ENCODE assay signal across 11 cellular contexts in the genomic region with DNA sequence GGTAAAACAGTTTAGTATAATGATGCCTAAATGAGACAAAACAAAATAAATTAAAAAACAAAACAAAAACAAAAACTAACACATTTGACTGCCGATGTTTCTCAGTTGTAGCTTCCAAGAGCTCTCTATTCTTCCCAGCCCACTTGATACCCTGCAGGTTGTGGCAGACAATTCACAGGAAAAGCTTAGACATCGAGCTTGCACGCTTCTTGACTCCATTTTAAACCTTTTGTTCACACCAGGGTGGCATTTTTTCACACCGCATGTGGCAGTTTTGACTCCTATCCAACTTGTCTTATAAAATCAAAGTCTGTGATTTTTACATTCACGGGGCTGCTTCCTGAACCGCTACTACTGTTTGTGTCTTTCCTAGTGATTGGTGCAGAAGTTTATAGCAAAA.
A peak's percentile ranks its signal among the peaks of the same experiment; 100 is the strongest.
DNase-seq lines count a peak whose midpoint lies in the region; ATAC-seq lines count a peak whose summit lies in the region.
"Had no signal": no experiment of that assay in that cellular context is flagged by ENCODE, and none has a peak within 500 bp of the region (broad histone marks: within the 10 kb centered on the region; RNA-seq: fewer than 3 reads in every experiment).

No MANE protein-coding gene starts in this region.

- DNase-seq in HAP-1 (ENCODE audit: low spot score in 2 of 2) (peak; percentile 68 to 84), astrocyte of the hippocampus (ENCODE audit: low read depth, low spot score) (peak; percentile 79), right cardiac atrium (no peak), retina (peak; percentile 54), DMS153 treated with DMSO at 0.1 percent for 48 hours (lab: John Stamatoyannopoulos, UW; ENCODE audit: unreplicated experiment) (no peak), kidney tubule cell (ENCODE audit: low spot score) (no peak), LoVo (ENCODE audit: low spot score) (no peak)
- DNase-seq: stimulated activated CD4-positive, alpha-beta T cell treated with anti-CD3 and anti-CD28 coated beads, Interleukin-1b, Interleukin-23, amount 100 ng/mL, for 48 hours; trophoblast cell had no signal

- H3K27ac ChIP-seq in right cardiac atrium (ENCODE audit: low read length), result peak overlapping the region; percentile 98
- H3K27ac ChIP-seq: SJSA1 had no signal

- H3K4me3 ChIP-seq in HAP-1 (peak overlapping the region; percentile 26), right cardiac atrium (ENCODE audit: low read length) (peak overlapping the region; percentile 48)
- H3K4me3 ChIP-seq: SJSA1 had no signal

- intact Hi-C loops in right cardiac atrium (cut with DNase I), result loop anchor here in 1 of 4 donors (10.0 kb wide), 1 partner anchor 111 kb away; no protein-coding TSS in a partner anchor

- H3K4me1 ChIP-seq in HAP-1 (peaks cover 62% of the 10 kb centered on the region), right cardiac atrium (ENCODE audit: control insufficient read depth, insufficient read depth, low read length) (peaks cover 6% of the 10 kb centered on the region)
- H3K4me1 ChIP-seq: SJSA1 had no signal

- no peak for ATAC-seq in right cardiac atrium
- no peak for ATAC-seq in activated CD4-positive, CD25-positive, alpha-beta regulatory T cell treated with anti-CD3 and anti-CD28 coated beads, Interleukin-2, amount 50 U/mL, for 24 hours

- in situ Hi-C loops in HAP-1 (cut with MboI; ENCODE audit: low sequenced_read_pairs), result no loop called here

- no peaks in the 10 kb centered on the region for H3K27me3 ChIP-seq in HAP-1 (ENCODE audit: low read depth)
- H3K27me3 ChIP-seq in right cardiac atrium (ENCODE audit: control insufficient read depth, insufficient read depth), result no peaks in the 10 kb centered on the region

- no peaks in the 10 kb centered on the region for H3K9me3 ChIP-seq in HAP-1
- no peaks in the 10 kb centered on the region for H3K9me3 ChIP-seq in right cardiac atrium (ENCODE audit: control insufficient read depth, low read length)
- H3K9me3 ChIP-seq: SJSA1 had no signal

- no peaks in the 10 kb centered on the region for H3K36me3 ChIP-seq in HAP-1 (replicated peaks)
- H3K36me3 ChIP-seq: SJSA1 had no signal

- 22% methylated on average over 6 of the region's 6 CpGs for WGBS in right cardiac atrium

Comparison
In these comparisons a context has a peak if more than half of its experiments do, and no peak if none do; other contexts are left out.
1. DNase-seq: peak in HAP-1 (2 of 2), astrocyte of the hippocampus (single experiment) and retina (single experiment); none in right cardiac atrium (0 of 3), DMS153 treated with DMSO at 0.1 percent for 48 hours (single experiment), kidney tubule cell (single experiment) and LoVo (single experiment).